8 cellular contexts compared by ENCODE assay signal in genomic region chr4:74623041-74623440, GRCh38.
A peak's percentile ranks its signal among the peaks of the same experiment; 100 is the strongest.
DNase-seq lines count a peak whose midpoint lies in the region; ATAC-seq, FAIRE-seq and TF ChIP-seq lines count a peak whose summit lies in the region.

No MANE protein-coding gene starts in this region.

- no peak overlapping the region for H3K9ac ChIP-seq in OCI-LY1 (ENCODE audit: low read length)
- peak overlapping the region; percentile 23 for H3K9ac ChIP-seq in endothelial cell of umbilical vein (replicated peaks; ENCODE audit: extremely low read depth, insufficient read depth, low read length)

- H3K79me2 ChIP-seq in OCI-LY1 (ENCODE audit: insufficient read depth, low read length) = no peaks in the 10 kb centered on the region
- no peaks in the 10 kb centered on the region for H3K79me2 ChIP-seq in endothelial cell of umbilical vein (ENCODE audit: control insufficient read depth, insufficient read depth, low read length)

- H3K4me3 ChIP-seq in CD4-positive, alpha-beta memory T cell (ENCODE audit: low read length in 2 of 2) = no peak overlapping the region
- H3K4me3 ChIP-seq in OCI-LY1 (ENCODE audit: low read depth, low read length, poor library complexity, severe bottlenecking) = no peak overlapping the region
- no peak overlapping the region for H3K4me3 ChIP-seq in endothelial cell of umbilical vein (replicated peaks in 1 of 3; ENCODE audit: insufficient read depth in 1 of 3, low read depth in 1 of 3, low read length in 3 of 3)

- H3K4me1 Mint-ChIP-seq in CD4-positive, alpha-beta memory T cell = peaks cover 10 to 34% (median 18%) of the 10 kb centered on the region in 4 donors
- peaks cover 40% of the 10 kb centered on the region for H3K4me1 Mint-ChIP-seq in osteocyte (ENCODE audit: unreplicated experiment)
- H3K4me1 Mint-ChIP-seq in activated T-helper 1 cell treated with anti-CD3 and anti-CD28 coated beads, Interleukin-12 subunit alpha, Interleukin-12 subunit beta, Interleukin-2, Interleukin-4 antibody, amounts not matched to agents 30 ng/mL and 10 ng/mL and 1 ng/mL, durations not matched to agents 14 hours and 24 hours and 36 hours (ENCODE audit: low read depth) = peaks cover 23% of the 10 kb centered on the region

- H3K36me3 ChIP-seq in CD4-positive, alpha-beta memory T cell (ENCODE audit: insufficient read depth, low read length) = no peaks in the 10 kb centered on the region
- H3K36me3 ChIP-seq in OCI-LY1 (ENCODE audit: insufficient read depth, low read length) (no peaks in the 10 kb centered on the region), endothelial cell of umbilical vein (ENCODE audit: control insufficient read depth in 2 of 2, extremely low read depth in 1 of 2, insufficient read depth in 2 of 2, low read length in 2 of 2) (no peaks in the 10 kb centered on the region)

- peak in 3 of 5 donors; percentile 6 to 23 (median 9) for DNase-seq in CD4-positive, alpha-beta memory T cell
- peak; percentile 79 for DNase-seq in endothelial cell of umbilical vein (ENCODE audit: low read depth, low spot score)
- DNase-seq in osteocyte (ENCODE audit: extremely low spot score, unreplicated experiment) = no peak
- DNase-seq in activated T-helper 1 cell treated with anti-CD3 and anti-CD28 coated beads, Interleukin-12 subunit alpha, Interleukin-12 subunit beta, Interleukin-2, Interleukin-4 antibody, amounts not matched to agents 30 ng/mL and 10 ng/mL and 1 ng/mL, durations not matched to agents 14 hours and 24 hours and 36 hours (ENCODE audit: low spot score) = no peak
- no peak for DNase-seq in activated T-cell treated with anti-CD3 and anti-CD28 coated beads, Interleukin-2, amount 50 U/mL, for 1 hour

- FAIRE-seq in endothelial cell of umbilical vein (lab: Jason Lieb, UNC) = peak; percentile 54

- peaks cover 0 to 3% (median 0%) of the 10 kb centered on the region in 8 donors for H3K9me3 Mint-ChIP-seq in CD4-positive, alpha-beta memory T cell
- H3K9me3 Mint-ChIP-seq in osteocyte (ENCODE audit: unreplicated experiment) = no peaks in the 10 kb centered on the region
- no peaks in the 10 kb centered on the region for H3K9me3 Mint-ChIP-seq in activated T-helper 1 cell treated with anti-CD3 and anti-CD28 coated beads, Interleukin-12 subunit alpha, Interleukin-12 subunit beta, Interleukin-2, Interleukin-4 antibody, amounts not matched to agents 30 ng/mL and 10 ng/mL and 1 ng/mL, durations not matched to agents 14 hours and 24 hours and 36 hours

- no peaks in the 10 kb centered on the region for H3K9me2 ChIP-seq in OCI-LY1 (ENCODE audit: low read depth, low read length)

- intact Hi-C loops in CD4-positive, alpha-beta memory T cell (cut with micrococcal nuclease) = loop anchor here (1.0 kb wide), 3 partner anchors 48 to 395 kb away; no protein-coding TSS in a partner anchor
- intact Hi-C loops in endothelial cell of umbilical vein (cut with micrococcal nuclease) = loop anchor here (1.0 to 10.0 kb wide), 5 partner anchors 87 to 892 kb away; partner anchors contain the start of genes RCHY1 and THAP6
- intact Hi-C loops in activated T-helper 1 cell treated with anti-CD3 and anti-CD28 coated beads, Interleukin-12 subunit alpha, Interleukin-12 subunit beta, Interleukin-2, Interleukin-4 antibody, amounts not matched to agents 30 ng/mL and 10 ng/mL and 1 ng/mL, durations not matched to agents 14 hours and 24 hours and 36 hours (cut with micrococcal nuclease) = loop anchor here (1.0 to 2.0 kb wide), 2 partner anchors 246 to 303 kb away; no protein-coding TSS in a partner anchor

- no peak overlapping the region for H3K27ac ChIP-seq in CD4-positive, alpha-beta memory T cell (ENCODE audit: low read depth, low read length)
- no peak overlapping the region for H3K27ac ChIP-seq in OCI-LY1 (ENCODE audit: low read depth, low read length, poor library complexity, severe bottlenecking)
- H3K27ac ChIP-seq in endothelial cell of umbilical vein (ENCODE audit: insufficient read depth, low read depth, low read length) = peak overlapping the region; percentile 98

- no peaks in the 10 kb centered on the region for H3K9me1 ChIP-seq in endothelial cell of umbilical vein (replicated peaks; ENCODE audit: control insufficient read depth, extremely low read depth, insufficient read depth, low read length)

- H4K20me1 ChIP-seq in OCI-LY1 (ENCODE audit: insufficient read depth, low read length) = no peaks in the 10 kb centered on the region
- H4K20me1 ChIP-seq in endothelial cell of umbilical vein (replicated peaks; ENCODE audit: control insufficient read depth, extremely low read depth, insufficient read depth, low read length) = no peaks in the 10 kb centered on the region

- ATAC-seq in GM18867 (IDR thresholded peaks at IDR 0.05; ENCODE audit: unreplicated experiment) (peak; percentile 90), HG03175 (IDR thresholded peaks at IDR 0.05; ENCODE audit: unreplicated experiment) (peak; percentile 78)

- POLR2A ChIA-PET in CD4-positive, alpha-beta memory T cell (lab: Charles Lee; ENCODE audit: partially characterized antibody) = interaction anchor here (0.5 kb wide), 1 partner anchor 246 kb away, joined by 3 read pairs; no protein-coding TSS in a partner anchor
- POLR2A ChIA-PET in endothelial cell of umbilical vein (lab: Charles Lee) = no interaction called here

- no peaks in the 10 kb centered on the region for H3K36me3 Mint-ChIP-seq in CD4-positive, alpha-beta memory T cell
- H3K36me3 Mint-ChIP-seq in osteocyte (ENCODE audit: unreplicated experiment) = no peaks in the 10 kb centered on the region
- no peaks in the 10 kb centered on the region for H3K36me3 Mint-ChIP-seq in activated T-helper 1 cell treated with anti-CD3 and anti-CD28 coated beads, Interleukin-12 subunit alpha, Interleukin-12 subunit beta, Interleukin-2, Interleukin-4 antibody, amounts not matched to agents 30 ng/mL and 10 ng/mL and 1 ng/mL, durations not matched to agents 14 hours and 24 hours and 36 hours (ENCODE audit: low read depth)

- no peak for TF ChIP-seq POLR2A in endothelial cell of umbilical vein (IDR thresholded peaks at IDR 0.05; ENCODE audit: low read depth, low read length)

- no peaks in the 10 kb centered on the region for H3K9me3 ChIP-seq in CD4-positive, alpha-beta memory T cell (ENCODE audit: control insufficient read depth in 1 of 2, low read length in 2 of 2)
- H3K9me3 ChIP-seq in OCI-LY1 (ENCODE audit: low read length) = no peaks in the 10 kb centered on the region
- no peaks in the 10 kb centered on the region for H3K9me3 ChIP-seq in endothelial cell of umbilical vein (replicated peaks; ENCODE audit: control insufficient read depth, insufficient read depth, low read length)

- H3K4me2 ChIP-seq in OCI-LY1 (ENCODE audit: low read length) = no peak overlapping the region
- H3K4me2 ChIP-seq in endothelial cell of umbilical vein (ENCODE audit: insufficient read depth, low read length) = no peak overlapping the region

- dilution Hi-C loops in endothelial cell of umbilical vein (cut with MboI; ENCODE audit: extremely low pct_ligation_motif_present, low sequenced_read_pairs) = no loop called here

- H3K4me3 Mint-ChIP-seq in CD4-positive, alpha-beta memory T cell = no peak overlapping the region
- H3K4me3 Mint-ChIP-seq in osteocyte (ENCODE audit: unreplicated experiment) = no peak overlapping the region
- no peak overlapping the region for H3K4me3 Mint-ChIP-seq in activated T-helper 1 cell treated with anti-CD3 and anti-CD28 coated beads, Interleukin-12 subunit alpha, Interleukin-12 subunit beta, Interleukin-2, Interleukin-4 antibody, amounts not matched to agents 30 ng/mL and 10 ng/mL and 1 ng/mL, durations not matched to agents 14 hours and 24 hours and 36 hours

- H3K4me1 ChIP-seq in CD4-positive, alpha-beta memory T cell (ENCODE audit: insufficient read depth, low read length) = peaks cover 24% of the 10 kb centered on the region
- H3K4me1 ChIP-seq in OCI-LY1 (ENCODE audit: insufficient read depth, low read length, severe bottlenecking) = no peaks in the 10 kb centered on the region
- peaks cover 87% of the 10 kb centered on the region for H3K4me1 ChIP-seq in endothelial cell of umbilical vein (ENCODE audit: control insufficient read depth, extremely low read depth, insufficient read depth, low read length)

- no TSS peak for BruUV-seq in endothelial cell of umbilical vein (replicated peaks; lab: Mats Ljungman, UMichigan)

- H2AFZ ChIP-seq in OCI-LY1 (ENCODE audit: low read length) (no peak overlapping the region), endothelial cell of umbilical vein (ENCODE audit: low read depth, low read length) (peak overlapping the region; percentile 35)

- CTCF ChIA-PET in CD4-positive, alpha-beta memory T cell (lab: Charles Lee; ENCODE audit: partially characterized antibody) = interaction anchor here (1.0 to 1.6 kb wide), 5 partner anchors 46 to 248 kb away, joined by 3 to 5 read pairs (median 3); no protein-coding TSS in a partner anchor
- CTCF ChIA-PET in endothelial cell of umbilical vein (lab: Charles Lee) = interaction anchor here (1.0 to 6.7 kb wide), 22 partner anchors 9 to 395 kb away, joined by 3 to 66 read pairs (median 6); partner anchors contain the start of gene AREG

- H3K27me3 ChIP-seq in CD4-positive, alpha-beta memory T cell (ENCODE audit: insufficient read depth, low read length) = no peaks in the 10 kb centered on the region
- H3K27me3 ChIP-seq in OCI-LY1 (ENCODE audit: insufficient read depth, low read length) (no peaks in the 10 kb centered on the region), endothelial cell of umbilical vein (ENCODE audit: control insufficient read depth in 2 of 2, insufficient read depth in 2 of 2, low read length in 2 of 2) (no peaks in the 10 kb centered on the region)

- no peaks in the 10 kb centered on the region for H3F3A ChIP-seq in OCI-LY1 (ENCODE audit: insufficient read depth, low read length)

- peak; percentile 56 for TF ChIP-seq CTCF in OCI-LY1 (IDR thresholded peaks at IDR 0.05; ENCODE audit: low read length)
- TF ChIP-seq CTCF in endothelial cell of umbilical vein (IDR thresholded peaks at IDR 0.05; ENCODE audit: extremely low read depth in 1 of 2, insufficient read depth in 1 of 2, low read depth in 1 of 2, low read length in 2 of 2) = peak; percentile 39 to 46
- TF ChIP-seq CTCF in osteocyte (IDR thresholded peaks at IDR 0.05) = peak; percentile 55

- peak overlapping the region in 2 of 7 donors; percentile 2 to 13 for H3K27ac Mint-ChIP-seq in CD4-positive, alpha-beta memory T cell
- H3K27ac Mint-ChIP-seq in osteocyte (ENCODE audit: unreplicated experiment) = peak overlapping the region; percentile 49
- no peak overlapping the region for H3K27ac Mint-ChIP-seq in activated T-helper 1 cell treated with anti-CD3 and anti-CD28 coated beads, Interleukin-12 subunit alpha, Interleukin-12 subunit beta, Interleukin-2, Interleukin-4 antibody, amounts not matched to agents 30 ng/mL and 10 ng/mL and 1 ng/mL, durations not matched to agents 14 hours and 24 hours and 36 hours

- peaks cover 6% of the 10 kb centered on the region in 2 donors for H3K27me3 Mint-ChIP-seq in CD4-positive, alpha-beta memory T cell
- H3K27me3 Mint-ChIP-seq in osteocyte (ENCODE audit: unreplicated experiment) = no peaks in the 10 kb centered on the region
- H3K27me3 Mint-ChIP-seq in activated T-helper 1 cell treated with anti-CD3 and anti-CD28 coated beads, Interleukin-12 subunit alpha, Interleukin-12 subunit beta, Interleukin-2, Interleukin-4 antibody, amounts not matched to agents 30 ng/mL and 10 ng/mL and 1 ng/mL, durations not matched to agents 14 hours and 24 hours and 36 hours (ENCODE audit: insufficient read depth) = peaks cover 4% of the 10 kb centered on the region

TF ChIP-seq in endothelial cell of umbilical vein, 7 proteins besides CTCF, POLR2A, EP300 and RAD21 (continues in another document):
- TF ChIP-seq EZH2 (IDR thresholded peaks at IDR 0.05; ENCODE audit: borderline replicate concordance, low read depth, low read length, severe bottlenecking) = no peak

Comparison
In these comparisons a context has a peak if more than half of its experiments do, and no peak if none do; other contexts are left out.
1. DNase-seq: peak in CD4-positive, alpha-beta memory T cell (3 of 5) and endothelial cell of umbilical vein (single experiment); none in osteocyte (single experiment), activated T-helper 1 cell treated with anti-CD3 and anti-CD28 coated beads, Interleukin-12 subunit alpha, Interleukin-12 subunit beta, Interleukin-2, Interleukin-4 antibody, amounts not matched to agents 30 ng/mL and 10 ng/mL and 1 ng/mL, durations not matched to agents 14 hours and 24 hours and 36 hours (single experiment) and activated T-cell treated with anti-CD3 and anti-CD28 coated beads, Interleukin-2, amount 50 U/mL, for 1 hour (single experiment).
2. Peak in every context shown above with its lines, with median percentiles within 50 percentile points of each other: CTCF ChIP-seq.